Comparison of ENCODE assay signal across 8 cellular contexts in the genomic region with DNA sequence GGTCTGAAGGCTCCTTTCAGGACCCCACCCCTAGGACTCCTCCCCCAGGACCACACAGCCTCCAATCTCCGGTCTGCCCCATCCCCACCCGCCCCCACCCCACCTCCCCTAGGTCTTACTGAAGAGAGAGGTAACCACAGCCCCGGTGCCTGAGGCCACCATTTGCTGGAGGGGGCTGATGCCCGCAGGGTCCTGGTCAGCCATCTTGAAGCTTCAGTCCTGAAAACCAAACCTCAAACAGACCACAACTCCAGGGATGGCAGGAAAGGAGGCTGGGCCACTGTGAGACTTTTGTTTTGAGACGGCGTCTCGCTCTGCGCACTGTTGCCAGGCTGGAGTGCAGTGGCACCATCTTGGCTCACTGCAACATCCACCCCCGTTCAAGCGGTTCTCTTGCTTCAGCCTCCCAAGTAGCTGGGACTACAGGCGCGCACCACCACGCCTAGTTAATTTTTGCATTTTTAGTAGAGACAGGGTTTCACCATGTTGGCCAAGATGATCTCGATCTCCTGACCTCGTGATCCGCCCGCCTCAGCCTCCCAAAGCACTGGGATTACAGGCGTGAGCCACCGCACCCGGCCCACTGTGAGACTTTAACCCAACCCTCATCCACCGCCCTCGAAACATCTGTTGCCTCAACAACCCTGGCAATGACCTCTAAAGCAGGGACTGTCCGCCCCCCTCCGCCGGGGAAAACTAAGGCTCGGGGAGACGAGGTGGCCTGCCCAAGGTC. TPM values are rescaled to one million over a fixed set of nuclear protein-coding genes. Genes with fewer than 3 reads are reported as not detected.
DNase-seq lines count a peak whose midpoint lies in the region; ATAC-seq and TF ChIP-seq lines count a peak whose summit lies in the region.

No MANE protein-coding gene starts in this region.

- H3K27me3 Mint-ChIP-seq in activated CD4-positive, alpha-beta memory T cell treated with anti-CD3 and anti-CD28 coated beads for 36 hours, result no peaks in the 10 kb centered on the region

- DNase-seq in H7, result peak; percentile 34
- DNase-seq in activated CD4-positive, alpha-beta memory T cell treated with anti-CD3 and anti-CD28 coated beads for 36 hours, result no peak
- DNase-seq in hepatocyte (ENCODE audit: low spot score), result no peak
- DNase-seq in activated CD4-positive, CD25-positive, alpha-beta regulatory T cell treated with anti-CD3 and anti-CD28 coated beads, Interleukin-2, amount 50 U/mL, for 72 hours, result no peak
- no peak for DNase-seq in caudate nucleus (lab: John Stamatoyannopoulos, UW)
- no peak for DNase-seq in dedifferentiated amniotic fluid mesenchymal stem cell (ENCODE audit: extremely low spot score)

- POLR2A ChIA-PET in activated CD4-positive, alpha-beta memory T cell treated with anti-CD3 and anti-CD28 coated beads for 36 hours (lab: Charles Lee), result interaction anchor here (0.6 to 2.0 kb wide), 4 partner anchors 8 to 113 kb away, joined by 3 to 9 read pairs (median 4); a partner anchor contains a TSS

- intact Hi-C loops in activated CD4-positive, alpha-beta memory T cell treated with anti-CD3 and anti-CD28 coated beads for 36 hours (cut with micrococcal nuclease), result loop anchor here (1.0 to 2.0 kb wide), 3 partner anchors 15 to 182 kb away; a partner anchor contains a TSS

- H3K4me2 ChIP-seq in hepatocyte, result peak overlapping the region; percentile 85

- no peak for ATAC-seq in HG03521 (IDR thresholded peaks at IDR 0.05; ENCODE audit: unreplicated experiment)

- peaks cover 16% of the 10 kb centered on the region for H3K36me3 Mint-ChIP-seq in activated CD4-positive, alpha-beta memory T cell treated with anti-CD3 and anti-CD28 coated beads for 36 hours

- no peak overlapping the region for H3K27ac Mint-ChIP-seq in activated CD4-positive, alpha-beta memory T cell treated with anti-CD3 and anti-CD28 coated beads for 36 hours

- TF ChIP-seq CTCF in hepatocyte (IDR thresholded peaks at IDR 0.05; ENCODE audit: poor library complexity), result no peak

- H3K36me3 ChIP-seq in H7 (replicated peaks; ENCODE audit: control insufficient read depth, insufficient read depth, low read length) (peaks cover 18% of the 10 kb centered on the region), hepatocyte (replicated peaks; ENCODE audit: insufficient read depth, low read depth) (no peaks in the 10 kb centered on the region)

- H3K79me2 ChIP-seq in hepatocyte, result peaks cover 12% of the 10 kb centered on the region

- H3K9me2 ChIP-seq in hepatocyte (replicated peaks; ENCODE audit: insufficient read depth), result no peaks in the 10 kb centered on the region

- no peaks in the 10 kb centered on the region for H3K9me3 ChIP-seq in hepatocyte (ENCODE audit: low read depth)

- H2AFZ ChIP-seq in hepatocyte, result no peak overlapping the region

- no peaks in the 10 kb centered on the region for H3K9me3 Mint-ChIP-seq in activated CD4-positive, alpha-beta memory T cell treated with anti-CD3 and anti-CD28 coated beads for 36 hours

- peak overlapping the region; percentile 81 for H3K4me3 Mint-ChIP-seq in activated CD4-positive, alpha-beta memory T cell treated with anti-CD3 and anti-CD28 coated beads for 36 hours

- CTCF ChIA-PET in activated CD4-positive, alpha-beta memory T cell treated with anti-CD3 and anti-CD28 coated beads for 36 hours (lab: Charles Lee), result interaction anchor here (0.5 to 1.9 kb wide), 5 partner anchors 15 to 257 kb away, joined by 3 to 15 read pairs (median 3); a partner anchor contains a TSS

- no peaks in the 10 kb centered on the region for H4K20me1 ChIP-seq in hepatocyte (ENCODE audit: insufficient read depth, poor library complexity, severe bottlenecking)

- 69% methylated on average over 27 of the region's 27 CpGs for WGBS in hepatocyte (ENCODE audit: low lambda C conversion rate, missing lambda C conversion rate)

- no peaks in the 10 kb centered on the region; the same call in 1 of the 2 replicates for H3K27me3 ChIP-seq in H7 (ENCODE audit: control insufficient read depth, insufficient read depth, low read length)
- H3K27me3 ChIP-seq in hepatocyte, result no peaks in the 10 kb centered on the region

- peaks cover 21% of the 10 kb centered on the region for H3K4me1 Mint-ChIP-seq in activated CD4-positive, alpha-beta memory T cell treated with anti-CD3 and anti-CD28 coated beads for 36 hours (ENCODE audit: low read depth)

- H3K27ac ChIP-seq in hepatocyte, result no peak overlapping the region
- H3K27ac ChIP-seq in skin epidermis, result peak overlapping the region in 19 of 21 experiments; percentile 62 to 96 (median 89)
- no peak overlapping the region for H3K27ac ChIP-seq in caudate nucleus (ENCODE audit: low read depth, low read length)

- H3K4me3 ChIP-seq in H7 (ENCODE audit: insufficient read depth, low read depth, low read length) (peak overlapping the region; percentile 97), hepatocyte (peak overlapping the region; percentile 84), skin epidermis (peak overlapping the region; percentile 89 to 97 (median 92))

- H3K4me1 ChIP-seq in hepatocyte (ENCODE audit: insufficient read depth), result peaks cover 17% of the 10 kb centered on the region

RNA-seq across cellular contexts. Expression of a gene that starts 1.1 kb away (rescaled TPM):
- total RNA-seq in H7 (2014; rRNA removed; shearing (Covaris generic)), result 281 and 295 TPM in 2 replicates
- total RNA-seq in activated CD4-positive, alpha-beta memory T cell treated with anti-CD3 and anti-CD28 coated beads for 36 hours, result 100 to 1,000 TPM; 121 to 122 TPM
- total RNA-seq in hepatocyte, result 92.7 and 108 TPM in 2 replicates
- polyA plus RNA-seq in hepatocyte, result 179 and 191 TPM in 2 replicates

RNA-seq across cellular contexts. Expression of a gene that starts 15.1 kb away (rescaled TPM):
- 5.1 and 5.7 TPM in 2 replicates for total RNA-seq in H7 (2014; rRNA removed; shearing (Covaris generic))
- total RNA-seq in activated CD4-positive, alpha-beta memory T cell treated with anti-CD3 and anti-CD28 coated beads for 36 hours, result not detected
- total RNA-seq in hepatocyte, result 2.0 and 2.1 TPM in 2 replicates
- polyA plus RNA-seq in hepatocyte, result 0.40 and 2.3 TPM in 2 replicates

RNA-seq across cellular contexts. Expression of a gene that starts 21.6 kb away (rescaled TPM):
- 122 and 161 TPM in 2 replicates for total RNA-seq in H7 (2014; rRNA removed; shearing (Covaris generic))
- 10 to 100 TPM; 59.7 to 62.4 TPM for total RNA-seq in activated CD4-positive, alpha-beta memory T cell treated with anti-CD3 and anti-CD28 coated beads for 36 hours
- total RNA-seq in hepatocyte, result 210 and 299 TPM in 2 replicates
- 785 and 828 TPM in 2 replicates for polyA plus RNA-seq in hepatocyte

RNA-seq across cellular contexts. Expression of a gene that starts 40.1 kb away (rescaled TPM):
- total RNA-seq in H7 (2014; rRNA removed; shearing (Covaris generic)), result 23.7 and 24.1 TPM in 2 replicates
- under 1 TPM; 0.19 to 0.21 TPM for total RNA-seq in activated CD4-positive, alpha-beta memory T cell treated with anti-CD3 and anti-CD28 coated beads for 36 hours
- total RNA-seq in hepatocyte, result 12.8 and 13.9 TPM in 2 replicates
- polyA plus RNA-seq in hepatocyte, result 19.4 and 22.8 TPM in 2 replicates

RNA-seq across cellular contexts. Expression of a gene that starts 55.6 kb away (rescaled TPM):
- total RNA-seq in H7 (2014; rRNA removed; shearing (Covaris generic)), result 0.07 TPM in 2 replicates
- not detected for total RNA-seq in activated CD4-positive, alpha-beta memory T cell treated with anti-CD3 and anti-CD28 coated beads for 36 hours
- not detected in 2 replicates for total RNA-seq in hepatocyte
- not detected in 2 replicates for polyA plus RNA-seq in hepatocyte

Comparison
In these comparisons a context has a peak if more than half of its experiments do, and no peak if none do; other contexts are left out.
1. H3K27ac ChIP-seq: peak in skin epidermis (19 of 21); none in hepatocyte (single experiment) and caudate nucleus (single experiment).
2. Peak in every context shown above with its lines, with median percentiles within 50 percentile points of each other: H3K4me3 ChIP-seq.